ENCODE assay signal across 2 cellular contexts in genomic region chr20:58619847-58620431, GRCh38.
TF ChIP-seq lines count a peak whose summit lies in the region.

No MANE protein-coding gene starts in this region.

TF ChIP-seq in HCT116, 20 proteins besides CTCF, POLR2A, EP300 and RAD21:
- TF ChIP-seq ELF1 (IDR thresholded peaks at IDR 0.05; ENCODE audit: borderline replicate concordance, low read depth) (no peak), POLR2AphosphoS5 (IDR thresholded peaks at IDR 0.05; ENCODE audit: low read depth, low read length) (0 out of 2 replicates have a peak, but pooled peaks have one; percentile 38)
TF ChIP-seq in HCT116: peak in this region for 1.

TF ChIP-seq in endothelial cell of umbilical vein, 7 proteins besides CTCF, POLR2A, EP300 and RAD21:
- no peak for TF ChIP-seq GATA2 (IDR thresholded peaks at IDR 0.05; ENCODE audit: insufficient read depth, insufficient read length, low read depth, low read length)
